ENCODE assay signal across 1 cellular context in the genomic region with DNA sequence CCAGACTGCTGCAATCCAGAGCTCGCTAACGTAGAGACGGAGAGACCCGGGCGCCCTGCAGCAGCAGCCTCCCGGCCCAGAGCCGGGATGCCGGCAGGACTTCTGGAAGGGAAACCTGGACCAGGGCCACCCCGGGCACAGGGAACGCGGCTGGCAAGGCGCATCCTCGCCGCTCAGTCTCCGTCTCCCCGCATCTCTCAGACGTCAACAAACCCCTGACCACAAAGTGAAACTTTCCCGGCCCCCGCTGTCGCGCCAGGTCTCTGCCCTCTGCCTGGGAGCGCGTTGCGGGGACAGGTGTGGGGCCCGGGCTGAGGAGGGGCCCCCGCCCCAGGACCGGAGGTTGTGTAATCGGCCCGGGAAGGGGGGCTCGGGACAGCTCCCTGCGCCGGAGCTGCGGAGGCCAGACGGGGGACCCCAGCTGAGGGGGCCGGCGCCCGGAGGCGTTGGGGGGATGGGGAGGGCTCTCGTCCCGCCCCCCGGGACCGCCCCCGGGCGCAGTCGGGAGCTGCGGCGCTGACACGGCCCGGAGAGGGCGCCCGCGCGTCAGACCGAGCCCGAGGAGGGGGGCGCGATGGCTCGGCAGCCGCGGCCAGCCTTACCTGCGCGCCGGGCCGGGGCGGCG.
TF ChIP-seq lines count a peak whose summit lies in the region.

No MANE protein-coding gene starts in this region.

TF ChIP-seq in K562, 482 proteins besides CTCF, POLR2A, EP300 and RAD21 (continued from another document):
- TF ChIP-seq, protein P1, sequence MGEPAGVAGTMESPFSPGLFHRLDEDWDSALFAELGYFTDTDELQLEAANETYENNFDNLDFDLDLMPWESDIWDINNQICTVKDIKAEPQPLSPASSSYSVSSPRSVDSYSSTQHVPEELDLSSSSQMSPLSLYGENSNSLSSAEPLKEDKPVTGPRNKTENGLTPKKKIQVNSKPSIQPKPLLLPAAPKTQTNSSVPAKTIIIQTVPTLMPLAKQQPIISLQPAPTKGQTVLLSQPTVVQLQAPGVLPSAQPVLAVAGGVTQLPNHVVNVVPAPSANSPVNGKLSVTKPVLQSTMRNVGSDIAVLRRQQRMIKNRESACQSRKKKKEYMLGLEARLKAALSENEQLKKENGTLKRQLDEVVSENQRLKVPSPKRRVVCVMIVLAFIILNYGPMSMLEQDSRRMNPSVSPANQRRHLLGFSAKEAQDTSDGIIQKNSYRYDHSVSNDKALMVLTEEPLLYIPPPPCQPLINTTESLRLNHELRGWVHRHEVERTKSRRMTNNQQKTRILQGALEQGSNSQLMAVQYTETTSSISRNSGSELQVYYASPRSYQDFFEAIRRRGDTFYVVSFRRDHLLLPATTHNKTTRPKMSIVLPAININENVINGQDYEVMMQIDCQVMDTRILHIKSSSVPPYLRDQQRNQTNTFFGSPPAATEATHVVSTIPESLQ (CRISPR knock-in tag; IDR thresholded peaks at IDR 0.05) = no peak
- TF ChIP-seq SMARCE1 (IDR thresholded peaks at IDR 0.05) = no peak
- TF ChIP-seq, protein P2, sequence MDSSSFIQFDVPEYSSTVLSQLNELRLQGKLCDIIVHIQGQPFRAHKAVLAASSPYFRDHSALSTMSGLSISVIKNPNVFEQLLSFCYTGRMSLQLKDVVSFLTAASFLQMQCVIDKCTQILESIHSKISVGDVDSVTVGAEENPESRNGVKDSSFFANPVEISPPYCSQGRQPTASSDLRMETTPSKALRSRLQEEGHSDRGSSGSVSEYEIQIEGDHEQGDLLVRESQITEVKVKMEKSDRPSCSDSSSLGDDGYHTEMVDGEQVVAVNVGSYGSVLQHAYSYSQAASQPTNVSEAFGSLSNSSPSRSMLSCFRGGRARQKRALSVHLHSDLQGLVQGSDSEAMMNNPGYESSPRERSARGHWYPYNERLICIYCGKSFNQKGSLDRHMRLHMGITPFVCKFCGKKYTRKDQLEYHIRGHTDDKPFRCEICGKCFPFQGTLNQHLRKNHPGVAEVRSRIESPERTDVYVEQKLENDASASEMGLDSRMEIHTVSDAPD (CRISPR knock-in tag; IDR thresholded peaks at IDR 0.05) = no peak
- TF ChIP-seq NFIX (CRISPR knock-in tag; IDR thresholded peaks at IDR 0.05; ENCODE audit: low read depth) = no peak
- TF ChIP-seq, protein P3, sequence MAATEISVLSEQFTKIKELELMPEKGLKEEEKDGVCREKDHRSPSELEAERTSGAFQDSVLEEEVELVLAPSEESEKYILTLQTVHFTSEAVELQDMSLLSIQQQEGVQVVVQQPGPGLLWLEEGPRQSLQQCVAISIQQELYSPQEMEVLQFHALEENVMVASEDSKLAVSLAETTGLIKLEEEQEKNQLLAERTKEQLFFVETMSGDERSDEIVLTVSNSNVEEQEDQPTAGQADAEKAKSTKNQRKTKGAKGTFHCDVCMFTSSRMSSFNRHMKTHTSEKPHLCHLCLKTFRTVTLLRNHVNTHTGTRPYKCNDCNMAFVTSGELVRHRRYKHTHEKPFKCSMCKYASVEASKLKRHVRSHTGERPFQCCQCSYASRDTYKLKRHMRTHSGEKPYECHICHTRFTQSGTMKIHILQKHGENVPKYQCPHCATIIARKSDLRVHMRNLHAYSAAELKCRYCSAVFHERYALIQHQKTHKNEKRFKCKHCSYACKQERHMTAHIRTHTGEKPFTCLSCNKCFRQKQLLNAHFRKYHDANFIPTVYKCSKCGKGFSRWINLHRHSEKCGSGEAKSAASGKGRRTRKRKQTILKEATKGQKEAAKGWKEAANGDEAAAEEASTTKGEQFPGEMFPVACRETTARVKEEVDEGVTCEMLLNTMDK (IDR thresholded peaks at IDR 0.05; ENCODE audit: borderline replicate concordance, insufficient read depth, low read depth, low read length, poor library complexity, severe bottlenecking) = peak; percentile 92
- TF ChIP-seq NCOA2 (IDR thresholded peaks at IDR 0.05; ENCODE audit: partially characterized antibody in 2 of 2) = no peak
- no peak for TF ChIP-seq PCBP1 (IDR thresholded peaks at IDR 0.05; ENCODE audit: low read depth, low read length, poor library complexity, severe bottlenecking)
- TF ChIP-seq TBL1XR1 (IDR thresholded peaks at IDR 0.05; ENCODE audit: low read length in 2 of 2) = no peak
- TF ChIP-seq ZNF184 (CRISPR knock-in tag; IDR thresholded peaks at IDR 0.05) = no peak
- TF ChIP-seq CHD1 (IDR thresholded peaks at IDR 0.05; ENCODE audit: low read length) = no peak
